In genomic region chr10:60454336-60454735, GRCh38 we compare ENCODE assay signal across 1 cellular context.
TF ChIP-seq lines count a peak whose summit lies in the region.

No MANE protein-coding gene starts in this region.

TF ChIP-seq in WTC11, 78 proteins besides CTCF, POLR2A, EP300 and RAD21 (continued from another document):
- TF ChIP-seq, protein P1, sequence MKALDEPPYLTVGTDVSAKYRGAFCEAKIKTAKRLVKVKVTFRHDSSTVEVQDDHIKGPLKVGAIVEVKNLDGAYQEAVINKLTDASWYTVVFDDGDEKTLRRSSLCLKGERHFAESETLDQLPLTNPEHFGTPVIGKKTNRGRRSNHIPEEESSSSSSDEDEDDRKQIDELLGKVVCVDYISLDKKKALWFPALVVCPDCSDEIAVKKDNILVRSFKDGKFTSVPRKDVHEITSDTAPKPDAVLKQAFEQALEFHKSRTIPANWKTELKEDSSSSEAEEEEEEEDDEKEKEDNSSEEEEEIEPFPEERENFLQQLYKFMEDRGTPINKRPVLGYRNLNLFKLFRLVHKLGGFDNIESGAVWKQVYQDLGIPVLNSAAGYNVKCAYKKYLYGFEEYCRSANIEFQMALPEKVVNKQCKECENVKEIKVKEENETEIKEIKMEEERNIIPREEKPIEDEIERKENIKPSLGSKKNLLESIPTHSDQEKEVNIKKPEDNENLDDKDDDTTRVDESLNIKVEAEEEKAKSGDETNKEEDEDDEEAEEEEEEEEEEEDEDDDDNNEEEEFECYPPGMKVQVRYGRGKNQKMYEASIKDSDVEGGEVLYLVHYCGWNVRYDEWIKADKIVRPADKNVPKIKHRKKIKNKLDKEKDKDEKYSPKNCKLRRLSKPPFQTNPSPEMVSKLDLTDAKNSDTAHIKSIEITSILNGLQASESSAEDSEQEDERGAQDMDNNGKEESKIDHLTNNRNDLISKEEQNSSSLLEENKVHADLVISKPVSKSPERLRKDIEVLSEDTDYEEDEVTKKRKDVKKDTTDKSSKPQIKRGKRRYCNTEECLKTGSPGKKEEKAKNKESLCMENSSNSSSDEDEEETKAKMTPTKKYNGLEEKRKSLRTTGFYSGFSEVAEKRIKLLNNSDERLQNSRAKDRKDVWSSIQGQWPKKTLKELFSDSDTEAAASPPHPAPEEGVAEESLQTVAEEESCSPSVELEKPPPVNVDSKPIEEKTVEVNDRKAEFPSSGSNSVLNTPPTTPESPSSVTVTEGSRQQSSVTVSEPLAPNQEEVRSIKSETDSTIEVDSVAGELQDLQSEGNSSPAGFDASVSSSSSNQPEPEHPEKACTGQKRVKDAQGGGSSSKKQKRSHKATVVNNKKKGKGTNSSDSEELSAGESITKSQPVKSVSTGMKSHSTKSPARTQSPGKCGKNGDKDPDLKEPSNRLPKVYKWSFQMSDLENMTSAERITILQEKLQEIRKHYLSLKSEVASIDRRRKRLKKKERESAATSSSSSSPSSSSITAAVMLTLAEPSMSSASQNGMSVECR (CRISPR knock-in tag; IDR thresholded peaks at IDR 0.05; ENCODE audit: borderline replicate concordance): no peak
- no peak for TF ChIP-seq SP1 (CRISPR knock-in tag; conservative IDR thresholded peaks at IDR 0.05)
- TF ChIP-seq, protein P2, sequence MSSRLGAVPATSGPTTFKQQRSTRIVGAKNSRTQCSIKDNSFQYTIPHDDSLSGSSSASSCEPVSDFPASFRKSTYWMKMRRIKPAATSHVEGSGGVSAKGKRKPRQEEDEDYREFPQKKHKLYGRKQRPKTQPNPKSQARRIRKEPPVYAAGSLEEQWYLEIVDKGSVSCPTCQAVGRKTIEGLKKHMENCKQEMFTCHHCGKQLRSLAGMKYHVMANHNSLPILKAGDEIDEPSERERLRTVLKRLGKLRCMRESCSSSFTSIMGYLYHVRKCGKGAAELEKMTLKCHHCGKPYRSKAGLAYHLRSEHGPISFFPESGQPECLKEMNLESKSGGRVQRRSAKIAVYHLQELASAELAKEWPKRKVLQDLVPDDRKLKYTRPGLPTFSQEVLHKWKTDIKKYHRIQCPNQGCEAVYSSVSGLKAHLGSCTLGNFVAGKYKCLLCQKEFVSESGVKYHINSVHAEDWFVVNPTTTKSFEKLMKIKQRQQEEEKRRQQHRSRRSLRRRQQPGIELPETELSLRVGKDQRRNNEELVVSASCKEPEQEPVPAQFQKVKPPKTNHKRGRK (CRISPR knock-in tag; IDR thresholded peaks at IDR 0.05; ENCODE audit: borderline replicate concordance): no peak
